21 cellular contexts compared by ENCODE assay signal in genomic region chr4:6275351-6275750, GRCh38. TPM values are rescaled to one million over a fixed set of nuclear protein-coding genes. Genes with fewer than 3 reads are reported as not detected.
DNase-seq lines count a peak whose midpoint lies in the region; ATAC-seq lines count a peak whose summit lies in the region.
"Had no signal": no experiment of that assay in that cellular context is flagged by ENCODE, and none has a peak within 500 bp of the region (broad histone marks: within the 10 kb centered on the region; RNA-seq: fewer than 3 reads in every experiment).

No MANE protein-coding gene starts in this region.

- no peaks in the 10 kb centered on the region for H3K9me3 ChIP-seq in BLaER1 treated with 17β-estradiol and CSF1 and Interleukin-3, amounts not matched to agents 10 nM and 100 nM (replicated peaks in 1 of 11)
- H3K9me3 ChIP-seq in muscle layer of colon (ENCODE audit: low read length) = no peaks in the 10 kb centered on the region
- H3K9me3 ChIP-seq: A549 had no signal

- peak overlapping the region in 9 of 11 experiments; percentile 86 to 99 (median 95); a peak in 17 of 22 replicates for H3K4me2 ChIP-seq in BLaER1 treated with 17β-estradiol and CSF1 and Interleukin-3, amounts not matched to agents 10 nM and 100 nM
- H3K4me2 ChIP-seq: A549 had no signal

- no peak overlapping the region for H3K27ac Mint-ChIP-seq in natural killer cell treated with Interleukin-12 subunit alpha and Interleukin-12 subunit beta and Interleukin-15 and Interleukin-18, amount 100 ng/mL, for 72 hours
- H3K27ac Mint-ChIP-seq: CD8-positive, alpha-beta T cell had no signal

- peaks cover 9 to 90% (median 44%) of the 10 kb centered on the region in 11 experiments; a peak in 19 of 22 replicates for H3K27me3 ChIP-seq in BLaER1 treated with 17β-estradiol and CSF1 and Interleukin-3, amounts not matched to agents 10 nM and 100 nM
- no peaks in the 10 kb centered on the region for H3K27me3 ChIP-seq in muscle layer of colon (ENCODE audit: control insufficient read depth in 1 of 2, insufficient read depth in 2 of 2, low read length in 2 of 2)

- H3K4me3 ChIP-seq in BLaER1 treated with 17β-estradiol and CSF1 and Interleukin-3, amounts not matched to agents 10 nM and 100 nM = no peak overlapping the region
- H3K4me3 ChIP-seq in muscle layer of colon (ENCODE audit: low read depth in 1 of 2, low read length in 2 of 2) = peak overlapping the region in 1 of 2 donors; percentile 31
- H3K4me3 ChIP-seq: A549 had no signal

- H3K27ac ChIP-seq in BLaER1 treated with 17β-estradiol and CSF1 and Interleukin-3, amounts not matched to agents 10 nM and 100 nM = no peak overlapping the region
- peak overlapping the region; percentile 91 for H3K27ac ChIP-seq in cingulate gyrus (ENCODE audit: low read depth, low read length)
- peak overlapping the region; percentile 54 for H3K27ac ChIP-seq in muscle layer of colon (ENCODE audit: low read depth, low read length)
- H3K27ac ChIP-seq in temporal lobe (ENCODE audit: low read depth, low read length) = peak overlapping the region; percentile 72
- H3K27ac ChIP-seq: A549 had no signal

- H3K4me3 Mint-ChIP-seq in natural killer cell treated with Interleukin-12 subunit alpha and Interleukin-12 subunit beta and Interleukin-15 and Interleukin-18, amount 100 ng/mL, for 72 hours = no peak overlapping the region
- H3K4me3 Mint-ChIP-seq: CD8-positive, alpha-beta T cell had no signal

- peaks cover 75 to 100% (median 98%) of the 10 kb centered on the region in 10 experiments for H3K4me1 ChIP-seq in BLaER1 treated with 17β-estradiol and CSF1 and Interleukin-3, amounts not matched to agents 10 nM and 100 nM
- H3K4me1 ChIP-seq in muscle layer of colon (ENCODE audit: insufficient read depth, low read length) = peaks cover 62% of the 10 kb centered on the region

- DNase-seq in natural killer cell treated with Interleukin-12 subunit alpha and Interleukin-12 subunit beta and Interleukin-15 and Interleukin-18, amount 100 ng/mL, for 72 hours (ENCODE audit: low spot score) = no peak
- no peak for DNase-seq in NCI-H1930 (lab: John Stamatoyannopoulos, UW)
- DNase-seq: Calu3; CD8-positive, alpha-beta T cell; DMS53; EL; KBM-7; NCI-H1105 treated with DMSO at 0.1 percent for 48 hours; NCI-H1694; NCI-H2107; NCI-H510A; NCI-H748 treated with DMSO at 0.1 percent for 48 hours; NK-92 treated with Interleukin-12 subunit alpha and Interleukin-12 subunit beta, amount 100 ng/mL, for 24 hours; OCI-M1 had no signal

- H3K9ac ChIP-seq in BLaER1 treated with 17β-estradiol and CSF1 and Interleukin-3, amounts not matched to agents 10 nM and 100 nM = no peak overlapping the region; a peak in 1 of 22 replicates
- no peak overlapping the region for H3K9ac ChIP-seq in muscle layer of colon (ENCODE audit: low read length)

- H3K27me3 Mint-ChIP-seq in natural killer cell treated with Interleukin-12 subunit alpha and Interleukin-12 subunit beta and Interleukin-15 and Interleukin-18, amount 100 ng/mL, for 72 hours = peaks cover 4 to 5% of the 10 kb centered on the region in 2 donors

- peaks cover 70 to 99% (median 97%) of the 10 kb centered on the region in 11 experiments; a peak in 21 of 22 replicates for H4K20me1 ChIP-seq in BLaER1 treated with 17β-estradiol and CSF1 and Interleukin-3, amounts not matched to agents 10 nM and 100 nM

- ATAC-seq in GM18867 (IDR thresholded peaks at IDR 0.05; ENCODE audit: unreplicated experiment) (no peak), GM19395 (IDR thresholded peaks at IDR 0.05; ENCODE audit: unreplicated experiment) (no peak)
- no peak for ATAC-seq in natural killer cell treated with Interleukin-12 subunit alpha and Interleukin-12 subunit beta and Interleukin-15 and Interleukin-18, amount 100 ng/mL, for 72 hours
- ATAC-seq: A549; CD8-positive, alpha-beta T cell had no signal

- H3K4me1 Mint-ChIP-seq in natural killer cell treated with Interleukin-12 subunit alpha and Interleukin-12 subunit beta and Interleukin-15 and Interleukin-18, amount 100 ng/mL, for 72 hours (ENCODE audit: low read depth in 2 of 2) = peaks cover 12 to 13% of the 10 kb centered on the region in 2 donors

- no peaks in the 10 kb centered on the region for H3K36me3 Mint-ChIP-seq in natural killer cell treated with Interleukin-12 subunit alpha and Interleukin-12 subunit beta and Interleukin-15 and Interleukin-18, amount 100 ng/mL, for 72 hours
- H3K36me3 Mint-ChIP-seq: CD8-positive, alpha-beta T cell had no signal

- H3K9me3 Mint-ChIP-seq in natural killer cell treated with Interleukin-12 subunit alpha and Interleukin-12 subunit beta and Interleukin-15 and Interleukin-18, amount 100 ng/mL, for 72 hours = no peaks in the 10 kb centered on the region
- H3K9me3 Mint-ChIP-seq: CD8-positive, alpha-beta T cell had no signal

- H3K36me3 ChIP-seq in BLaER1 treated with 17β-estradiol and CSF1 and Interleukin-3, amounts not matched to agents 10 nM and 100 nM = peaks cover 0 to 14% (median 2%) of the 10 kb centered on the region in 11 experiments; a peak in 5 of 22 replicates
- H3K36me3 ChIP-seq in muscle layer of colon (ENCODE audit: insufficient read depth, low read length) = peaks cover 21% of the 10 kb centered on the region

RNA-seq across cellular contexts. Expression of gene WFS1, which starts 5.7 kb away (rescaled TPM):
- 4.9 TPM for total RNA-seq in temporal lobe
- total RNA-seq in natural killer cell treated with Interleukin-12 subunit alpha and Interleukin-12 subunit beta and Interleukin-15 and Interleukin-18, amount 100 ng/mL, for 72 hours = 1 to 10 TPM; 3.1 to 7.4 TPM

Comparison
In these comparisons a context has a peak if more than half of its experiments do, and no peak if none do; other contexts are left out.
1. H3K27ac ChIP-seq: peak in cingulate gyrus (single experiment), muscle layer of colon (single experiment) and temporal lobe (single experiment); none in BLaER1 treated with 17β-estradiol and CSF1 and Interleukin-3, amounts not matched to agents 10 nM and 100 nM (0 of 11).